24 cellular contexts compared by ENCODE assay signal in genomic region chr18:59301974-59302373, GRCh38.
DNase-seq lines count a peak whose midpoint lies in the region; ATAC-seq and TF ChIP-seq lines count a peak whose summit lies in the region.
"Had no signal": no experiment of that assay in that cellular context is flagged by ENCODE, and none has a peak within 500 bp of the region (broad histone marks: within the 10 kb centered on the region; RNA-seq: fewer than 3 reads in every experiment).

No MANE protein-coding gene starts in this region.

- no peak for TF ChIP-seq CTCF in WERI-Rb-1 (IDR thresholded peaks at IDR 0.05; ENCODE audit: low read depth, low read length)

- no peaks in the 10 kb centered on the region for H3K9me3 ChIP-seq in WERI-Rb-1 (ENCODE audit: severe bottlenecking)
- H3K9me3 ChIP-seq: BE2C; BLaER1 treated with 17β-estradiol and CSF1 and Interleukin-3, amounts not matched to agents 10 nM and 100 nM had no signal

- no peaks in the 10 kb centered on the region for H3K27me3 ChIP-seq in WERI-Rb-1 (ENCODE audit: insufficient read depth, low read depth, severe bottlenecking)
- H3K27me3 ChIP-seq: BE2C; BLaER1 treated with 17β-estradiol and CSF1 and Interleukin-3, amounts not matched to agents 10 nM and 100 nM had no signal

- DNase-seq in COLO829 (ENCODE audit: low spot score) (peak; percentile 52), WERI-Rb-1 (no peak), foreskin melanocyte (peak; percentile 54), medulla oblongata (ENCODE audit: extremely low spot score) (peak; percentile 17), SIG-M5 (lab: John Stamatoyannopoulos, UW) (no peak)
- no peak for DNase-seq in stimulated activated CD4-positive, alpha-beta T cell treated with anti-CD3 and anti-CD28 coated beads, Interleukin-4, amount 100 ng/mL, for 4 hours
- DNase-seq in stimulated activated CD4-positive, alpha-beta T cell treated with anti-CD3 and anti-CD28 coated beads, Interleukin-2, amount 100 ng/mL, for 24 hours = no peak
- DNase-seq: ACHN; AML-193; BE2C; Calu3; CD4-positive, alpha-beta T cell; CD8-positive, alpha-beta memory T cell; COR-L47; DMS53; DND-41; GDM1; H9 had no signal

- H3K27ac ChIP-seq in WERI-Rb-1 = peak overlapping the region; percentile 66
- H3K27ac ChIP-seq: 22Rv1; BLaER1 treated with 17β-estradiol and CSF1 and Interleukin-3, amounts not matched to agents 10 nM and 100 nM had no signal

- ATAC-seq in HG03432 (IDR thresholded peaks at IDR 0.05; ENCODE audit: unreplicated experiment) = no peak
- ATAC-seq: GM12878, GM23338, HCT116 had no signal

- no peak overlapping the region for H3K4me3 ChIP-seq in WERI-Rb-1 (ENCODE audit: low read depth, low read length)
- H3K4me3 ChIP-seq: BLaER1 treated with 17β-estradiol and CSF1 and Interleukin-3, amounts not matched to agents 10 nM and 100 nM; GM12878; GM23338 had no signal

- no peaks in the 10 kb centered on the region for H3K36me3 ChIP-seq in WERI-Rb-1
- H3K36me3 ChIP-seq: BE2C; BLaER1 treated with 17β-estradiol and CSF1 and Interleukin-3, amounts not matched to agents 10 nM and 100 nM had no signal

Comparison
In these comparisons a context has a peak if more than half of its experiments do, and no peak if none do; other contexts are left out.
1. DNase-seq: peak in COLO829 (single experiment), foreskin melanocyte (single experiment) and medulla oblongata (single experiment); none in WERI-Rb-1 (single experiment), SIG-M5 (single experiment), stimulated activated CD4-positive, alpha-beta T cell treated with anti-CD3 and anti-CD28 coated beads, Interleukin-4, amount 100 ng/mL, for 4 hours (0 of 2) and stimulated activated CD4-positive, alpha-beta T cell treated with anti-CD3 and anti-CD28 coated beads, Interleukin-2, amount 100 ng/mL, for 24 hours (0 of 2).